In genomic region chr11:94973099-94973968, GRCh38 we compare ENCODE assay signal across 8 cellular contexts. TPM values are rescaled to one million over a fixed set of nuclear protein-coding genes. Genes with fewer than 3 reads are reported as not detected.
A peak's percentile ranks its signal among the peaks of the same experiment; 100 is the strongest.
DNase-seq lines count a peak whose midpoint lies in the region; ATAC-seq and TF ChIP-seq lines count a peak whose summit lies in the region.

TSS of gene CWC15 (minus strand) at chr11:94973556. CDS start at chr11:94972185, 1,371 bp downstream.
TSS of gene KDM4D (plus strand) at chr11:94973709. CDS start at chr11:94997373, 23,664 bp downstream.

- WGBS in thymus: under 1% methylated on average over 66 of the region's 66 CpGs

- TF ChIP-seq CTCF in GM12864 (IDR thresholded peaks at IDR 0.05; ENCODE audit: low read depth, low read length, missing control alignments) (no peak), osteocyte (IDR thresholded peaks at IDR 0.05) (no peak)

- H3K36me3 Mint-ChIP-seq in activated naive CD8-positive, alpha-beta T cell treated with anti-CD3 and anti-CD28 coated beads, Interleukin-2, amount 10 ng/mL, durations not matched to agents 7 days and 5 days: peaks cover 25% of the 10 kb centered on the region
- H3K36me3 Mint-ChIP-seq in osteocyte (ENCODE audit: unreplicated experiment): peaks cover 27% of the 10 kb centered on the region

- POLR2A ChIA-PET in activated naive CD8-positive, alpha-beta T cell treated with anti-CD3 and anti-CD28 coated beads, Interleukin-2, amount 10 ng/mL, durations not matched to agents 7 days and 5 days (lab: Charles Lee): interaction anchor here (0.6 to 2.2 kb wide), 14 partner anchors 9 to 844 kb away, joined by 3 to 27 read pairs (median 4); partner anchors contain the start of genes CEP57, ENDOD1, FAM76B and PANX1

- H3K36me3 ChIP-seq in thymus (ENCODE audit: control insufficient read depth, insufficient read depth): peaks cover 11% of the 10 kb centered on the region

- H3K4me3 ChIP-seq in GM12864 (ENCODE audit: low read depth, low read length): peak within 1 kb of the TSS; percentile 96
- H3K4me3 ChIP-seq in thymus (ENCODE audit: low read length): peak within 1 kb of the TSS; percentile 80

- DNase-seq in GM12864 (ENCODE audit: low read depth): peak; percentile 79
- peak; percentile 96 for DNase-seq in NCI-H1105 treated with DMSO at 0.1 percent for 48 hours (lab: John Stamatoyannopoulos, UW)
- peak; percentile 91 for DNase-seq in SKM-1 treated with dmso at 0.1 percent for 144 hours (lab: John Stamatoyannopoulos, UW; ENCODE audit: unreplicated experiment)
- DNase-seq in activated naive CD8-positive, alpha-beta T cell treated with anti-CD3 and anti-CD28 coated beads, Interleukin-2, amount 10 ng/mL, durations not matched to agents 7 days and 5 days: peak; percentile 92
- peak; percentile 97 for DNase-seq in Right ventricle myocardium inferior (ENCODE audit: missing footprints)
- peak; percentile 95 for DNase-seq in osteocyte (ENCODE audit: extremely low spot score, unreplicated experiment)

- peaks cover 6% of the 10 kb centered on the region for H3K4me1 ChIP-seq in thymus (ENCODE audit: control insufficient read depth, insufficient read depth, low read length)

- ATAC-seq in HG02678 (IDR thresholded peaks at IDR 0.05; ENCODE audit: unreplicated experiment) (peak; percentile 100), Right ventricle myocardium inferior (peak; percentile 100)
- peak; percentile 99 for ATAC-seq in activated naive CD8-positive, alpha-beta T cell treated with anti-CD3 and anti-CD28 coated beads, Interleukin-2, amount 10 ng/mL, durations not matched to agents 7 days and 5 days (ENCODE audit: low read depth)

- H3K27me3 Mint-ChIP-seq in activated naive CD8-positive, alpha-beta T cell treated with anti-CD3 and anti-CD28 coated beads, Interleukin-2, amount 10 ng/mL, durations not matched to agents 7 days and 5 days: no peaks in the 10 kb centered on the region
- H3K27me3 Mint-ChIP-seq in osteocyte (ENCODE audit: unreplicated experiment): no peaks in the 10 kb centered on the region

- peak within 1 kb of the TSS; percentile 100 for H3K27ac Mint-ChIP-seq in activated naive CD8-positive, alpha-beta T cell treated with anti-CD3 and anti-CD28 coated beads, Interleukin-2, amount 10 ng/mL, durations not matched to agents 7 days and 5 days
- peak within 1 kb of the TSS; percentile 93 for H3K27ac Mint-ChIP-seq in osteocyte (ENCODE audit: unreplicated experiment)

- no peaks in the 10 kb centered on the region for H3K9me3 Mint-ChIP-seq in activated naive CD8-positive, alpha-beta T cell treated with anti-CD3 and anti-CD28 coated beads, Interleukin-2, amount 10 ng/mL, durations not matched to agents 7 days and 5 days
- no peaks in the 10 kb centered on the region for H3K9me3 Mint-ChIP-seq in osteocyte (ENCODE audit: unreplicated experiment)

- H3K27ac ChIP-seq in thymus (ENCODE audit: low read depth): peak within 1 kb of the TSS; percentile 87

- intact Hi-C loops in Right ventricle myocardium inferior (cut with DNase I): loop anchor here (5.0 to 10.0 kb wide), 3 partner anchors 91 to 801 kb away; partner anchors contain the start of gene SRSF8

- H3K9me3 ChIP-seq in thymus (ENCODE audit: control insufficient read depth): no peaks in the 10 kb centered on the region

- peaks cover 30% of the 10 kb centered on the region for H3K4me1 Mint-ChIP-seq in activated naive CD8-positive, alpha-beta T cell treated with anti-CD3 and anti-CD28 coated beads, Interleukin-2, amount 10 ng/mL, durations not matched to agents 7 days and 5 days
- peaks cover 24% of the 10 kb centered on the region for H3K4me1 Mint-ChIP-seq in osteocyte (ENCODE audit: unreplicated experiment)

- H3K4me3 Mint-ChIP-seq in activated naive CD8-positive, alpha-beta T cell treated with anti-CD3 and anti-CD28 coated beads, Interleukin-2, amount 10 ng/mL, durations not matched to agents 7 days and 5 days: peak within 1 kb of the TSS; percentile 100
- H3K4me3 Mint-ChIP-seq in osteocyte (ENCODE audit: unreplicated experiment): peak within 1 kb of the TSS; percentile 100

- no peaks in the 10 kb centered on the region for H3K27me3 ChIP-seq in thymus (ENCODE audit: control insufficient read depth, insufficient read depth)

RNA-seq across cellular contexts. Expression of gene CWC15, which starts in this region (rescaled TPM):
- 10 to 100 TPM; 80.7 to 83.0 TPM for total RNA-seq in activated naive CD8-positive, alpha-beta T cell treated with anti-CD3 and anti-CD28 coated beads, Interleukin-2, amount 10 ng/mL, durations not matched to agents 7 days and 5 days
- total RNA-seq in Right ventricle myocardium inferior (79.1 TPM), osteocyte (58.9 and 60.3 TPM in 2 replicates)
- 120 TPM for polyA plus RNA-seq in thymus

RNA-seq across cellular contexts. Expression of gene KDM4D, which starts in this region (rescaled TPM):
- 1 to 10 TPM; 1.3 to 1.7 TPM for total RNA-seq in activated naive CD8-positive, alpha-beta T cell treated with anti-CD3 and anti-CD28 coated beads, Interleukin-2, amount 10 ng/mL, durations not matched to agents 7 days and 5 days
- total RNA-seq in Right ventricle myocardium inferior (0.54 TPM), osteocyte (0.81 and 0.97 TPM in 2 replicates)
- polyA plus RNA-seq in thymus: 0.50 TPM

Comparison
In these comparisons a context has a peak if more than half of its experiments do, and no peak if none do; other contexts are left out.
1. Peak in every context shown above with its lines: DNase-seq, ATAC-seq, H3K4me3 ChIP-seq and H3K27ac ChIP-seq.